ENCODE assay signal across 1 cellular context in genomic region chr10:124035928-124036558, GRCh38.
TF ChIP-seq lines count a peak whose summit lies in the region.

No MANE protein-coding gene starts in this region.

TF ChIP-seq in GM12878, 131 proteins besides CTCF, POLR2A, EP300 and RAD21 (continued from another document):
- TF ChIP-seq MLLT1 (IDR thresholded peaks at IDR 0.05), result peak; percentile 80
- TF ChIP-seq NRF1 (conservative IDR thresholded peaks at IDR 0.05; ENCODE audit: low read depth, low read length), result no peak
- TF ChIP-seq PRDM15 (CRISPR knock-in tag; IDR thresholded peaks at IDR 0.05), result no peak
- no peak for TF ChIP-seq FOS (IDR thresholded peaks at IDR 0.05; ENCODE audit: borderline replicate concordance, extremely low read depth, insufficient read length)
- TF ChIP-seq SIN3A (IDR thresholded peaks at IDR 0.05; ENCODE audit: low read depth, low read length), result no peak
